In the genomic region with DNA sequence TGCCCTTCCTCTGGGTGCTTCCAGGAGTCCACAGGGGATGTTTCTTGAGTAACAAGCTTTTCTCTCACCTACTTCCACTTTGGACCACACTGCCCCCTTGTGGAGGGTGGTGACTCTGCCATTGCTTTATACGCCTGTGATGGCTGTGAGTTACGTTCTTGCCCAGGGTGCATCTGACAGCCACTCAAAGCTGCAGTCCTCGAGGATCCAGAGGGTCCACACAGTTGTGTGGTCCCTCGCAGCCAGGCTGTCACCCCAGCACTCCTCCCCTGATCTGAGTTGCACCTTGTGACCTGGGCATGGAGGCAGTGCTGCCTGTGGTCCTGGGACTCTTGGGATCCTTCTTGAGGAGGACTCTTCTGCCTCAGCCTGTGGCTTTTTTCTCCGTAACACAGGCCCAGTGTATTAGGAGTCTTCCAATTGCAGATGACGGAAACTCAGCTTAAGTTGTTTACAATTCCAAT, we compare ENCODE assay signal across 8 cellular contexts. TPM values are rescaled to one million over a fixed set of nuclear protein-coding genes. Genes with fewer than 3 reads are reported as not detected.
DNase-seq lines count a peak whose midpoint lies in the region; ATAC-seq and TF ChIP-seq lines count a peak whose summit lies in the region.

No MANE protein-coding gene starts in this region.

- POLR2A ChIA-PET in HEK293T (lab: Yijun Ruan, JAX) = interaction anchor here (0.6 to 1.4 kb wide), 4 partner anchors 12 to 468 kb away, joined by 3 to 6 read pairs (median 4); partner anchors contain the start of gene CEP70

- CTCF ChIA-PET in HEK293T (lab: Yijun Ruan, JAX) = interaction anchor here (0.5 to 3.8 kb wide), 28 partner anchors 8 to 457 kb away, joined by 3 to 25 read pairs (median 3); partner anchors contain the start of gene CEP70
- CTCF ChIA-PET in activated naive CD4-positive, alpha-beta T cell treated with anti-CD3 and anti-CD28 coated beads, Interleukin-2, amount 10 ng/mL, durations not matched to agents 7 days and 5 days (lab: Charles Lee) = interaction anchor here (0.7 to 6.9 kb wide), 41 partner anchors 8 to 742 kb away, joined by 3 to 70 read pairs (median 5); partner anchors contain the start of genes CEP70 and ESYT3

- no peak overlapping the region for H3K27ac Mint-ChIP-seq in activated naive CD4-positive, alpha-beta T cell treated with anti-CD3 and anti-CD28 coated beads, Interleukin-2, amount 10 ng/mL, durations not matched to agents 7 days and 5 days

- ATAC-seq in SK-N-SH treated with all-trans-retinoic acid at 6 μM for 48 hours (peak; percentile 82), Right ventricle myocardium superior (ENCODE audit: poor library complexity) (peak; percentile 81)

- peaks cover 29% of the 10 kb centered on the region for H3K27me3 Mint-ChIP-seq in activated naive CD4-positive, alpha-beta T cell treated with anti-CD3 and anti-CD28 coated beads, Interleukin-2, amount 10 ng/mL, durations not matched to agents 7 days and 5 days

- no peaks in the 10 kb centered on the region for H3K27me3 ChIP-seq in GM06990 (replicated peaks; ENCODE audit: control insufficient read depth, insufficient read depth, low read length)

- H3K9me3 Mint-ChIP-seq in activated naive CD4-positive, alpha-beta T cell treated with anti-CD3 and anti-CD28 coated beads, Interleukin-2, amount 10 ng/mL, durations not matched to agents 7 days and 5 days = no peaks in the 10 kb centered on the region

- DNase-seq in GM06990 (ENCODE audit: extremely low read depth, insufficient read length) (no peak), HEK293T (ENCODE audit: extremely low spot score) (peak; percentile 79), NB4 (ENCODE audit: low read depth) (peak; percentile 89), Right ventricle myocardium superior (peak; percentile 84), pulmonary artery endothelial cell (ENCODE audit: low read depth, low spot score) (peak; percentile 53), cerebellum (ENCODE audit: low spot score) (no peak)
- peak; percentile 89 for DNase-seq in activated naive CD4-positive, alpha-beta T cell treated with anti-CD3 and anti-CD28 coated beads, Interleukin-2, amount 10 ng/mL, durations not matched to agents 7 days and 5 days

- H3K36me3 Mint-ChIP-seq in activated naive CD4-positive, alpha-beta T cell treated with anti-CD3 and anti-CD28 coated beads, Interleukin-2, amount 10 ng/mL, durations not matched to agents 7 days and 5 days = no peaks in the 10 kb centered on the region

- no peaks in the 10 kb centered on the region for H3K4me1 Mint-ChIP-seq in activated naive CD4-positive, alpha-beta T cell treated with anti-CD3 and anti-CD28 coated beads, Interleukin-2, amount 10 ng/mL, durations not matched to agents 7 days and 5 days

- intact Hi-C loops in Right ventricle myocardium superior (cut with DNase I) = no loop called here

- H3K36me3 ChIP-seq in GM06990 (ENCODE audit: control insufficient read depth, insufficient read depth, low read length) = no peaks in the 10 kb centered on the region

- peak; percentile 79 for TF ChIP-seq CTCF in GM06990 (IDR thresholded peaks at IDR 0.05; ENCODE audit: insufficient read depth, low read length, poor library complexity, severe bottlenecking)
- peak; percentile 91 for TF ChIP-seq CTCF in NB4 (IDR thresholded peaks at IDR 0.05; ENCODE audit: low read depth, low read length)

- H3K4me3 ChIP-seq in GM06990 (replicated peaks; ENCODE audit: low read depth, low read length) (no peak overlapping the region), NB4 (ENCODE audit: low read depth, low read length) (no peak overlapping the region)

- H3K4me3 Mint-ChIP-seq in activated naive CD4-positive, alpha-beta T cell treated with anti-CD3 and anti-CD28 coated beads, Interleukin-2, amount 10 ng/mL, durations not matched to agents 7 days and 5 days = no peak overlapping the region

- no peak for TF ChIP-seq POLR2A in NB4 (IDR thresholded peaks at IDR 0.05; ENCODE audit: extremely low read depth, insufficient read length)

TF ChIP-seq in HEK293T, 16 proteins besides CTCF, POLR2A, EP300 and RAD21:
- TF ChIP-seq SUZ12 (IDR thresholded peaks at IDR 0.05) (no peak), PKNOX1 (IDR thresholded peaks at IDR 0.05) (peak; percentile 74; the same call in 1 of the 2 replicates)

TF ChIP-seq in SK-N-SH treated with all-trans-retinoic acid at 6 μM for 48 hours, 23 proteins besides CTCF, POLR2A, EP300 and RAD21:
- TF ChIP-seq TOX (CRISPR knock-in tag; IDR thresholded peaks at IDR 0.05; ENCODE audit: borderline replicate concordance) = no peak
- TF ChIP-seq SNAI2 (CRISPR knock-in tag; IDR thresholded peaks at IDR 0.05) = no peak
- no peak for TF ChIP-seq TCF4 (CRISPR knock-in tag; IDR thresholded peaks at IDR 0.05; ENCODE audit: borderline replicate concordance)
- TF ChIP-seq, protein P1, sequence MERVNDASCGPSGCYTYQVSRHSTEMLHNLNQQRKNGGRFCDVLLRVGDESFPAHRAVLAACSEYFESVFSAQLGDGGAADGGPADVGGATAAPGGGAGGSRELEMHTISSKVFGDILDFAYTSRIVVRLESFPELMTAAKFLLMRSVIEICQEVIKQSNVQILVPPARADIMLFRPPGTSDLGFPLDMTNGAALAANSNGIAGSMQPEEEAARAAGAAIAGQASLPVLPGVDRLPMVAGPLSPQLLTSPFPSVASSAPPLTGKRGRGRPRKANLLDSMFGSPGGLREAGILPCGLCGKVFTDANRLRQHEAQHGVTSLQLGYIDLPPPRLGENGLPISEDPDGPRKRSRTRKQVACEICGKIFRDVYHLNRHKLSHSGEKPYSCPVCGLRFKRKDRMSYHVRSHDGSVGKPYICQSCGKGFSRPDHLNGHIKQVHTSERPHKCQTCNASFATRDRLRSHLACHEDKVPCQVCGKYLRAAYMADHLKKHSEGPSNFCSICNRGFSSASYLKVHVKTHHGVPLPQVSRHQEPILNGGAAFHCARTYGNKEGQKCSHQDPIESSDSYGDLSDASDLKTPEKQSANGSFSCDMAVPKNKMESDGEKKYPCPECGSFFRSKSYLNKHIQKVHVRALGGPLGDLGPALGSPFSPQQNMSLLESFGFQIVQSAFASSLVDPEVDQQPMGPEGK (CRISPR knock-in tag; IDR thresholded peaks at IDR 0.05; ENCODE audit: borderline replicate concordance) = no peak
- TF ChIP-seq ARNTL (CRISPR knock-in tag; IDR thresholded peaks at IDR 0.05; ENCODE audit: borderline replicate concordance, low read depth) = no peak
- TF ChIP-seq GLIS3 (CRISPR knock-in tag; IDR thresholded peaks at IDR 0.05) = no peak
- TF ChIP-seq RARB (CRISPR knock-in tag; IDR thresholded peaks at IDR 0.05) = no peak
- no peak for TF ChIP-seq ZFP30 (CRISPR knock-in tag; IDR thresholded peaks at IDR 0.05)
- TF ChIP-seq, protein P2, sequence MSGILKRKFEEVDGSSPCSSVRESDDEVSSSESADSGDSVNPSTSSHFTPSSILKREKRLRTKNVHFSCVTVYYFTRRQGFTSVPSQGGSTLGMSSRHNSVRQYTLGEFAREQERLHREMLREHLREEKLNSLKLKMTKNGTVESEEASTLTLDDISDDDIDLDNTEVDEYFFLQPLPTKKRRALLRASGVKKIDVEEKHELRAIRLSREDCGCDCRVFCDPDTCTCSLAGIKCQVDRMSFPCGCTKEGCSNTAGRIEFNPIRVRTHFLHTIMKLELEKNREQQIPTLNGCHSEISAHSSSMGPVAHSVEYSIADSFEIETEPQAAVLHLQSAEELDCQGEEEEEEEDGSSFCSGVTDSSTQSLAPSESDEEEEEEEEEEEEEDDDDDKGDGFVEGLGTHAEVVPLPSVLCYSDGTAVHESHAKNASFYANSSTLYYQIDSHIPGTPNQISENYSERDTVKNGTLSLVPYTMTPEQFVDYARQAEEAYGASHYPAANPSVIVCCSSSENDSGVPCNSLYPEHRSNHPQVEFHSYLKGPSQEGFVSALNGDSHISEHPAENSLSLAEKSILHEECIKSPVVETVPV (CRISPR knock-in tag; IDR thresholded peaks at IDR 0.05) = no peak
- TF ChIP-seq ZFP3 (CRISPR knock-in tag; IDR thresholded peaks at IDR 0.05) = no peak
TF ChIP-seq in SK-N-SH treated with all-trans-retinoic acid at 6 μM for 48 hours: peak in this region for 0.

RNA-seq across cellular contexts. Expression of gene FOXL2, which starts 23.4 kb away (rescaled TPM):
- not detected for total RNA-seq in Right ventricle myocardium superior
- 0.07 TPM in 2 replicates for total RNA-seq in pulmonary artery endothelial cell
- 0.45 TPM for total RNA-seq in cerebellum

RNA-seq across cellular contexts. Expression of gene FOXL2NB, which starts 23.5 kb away (rescaled TPM):
- total RNA-seq in Right ventricle myocardium superior = not detected
- total RNA-seq in pulmonary artery endothelial cell = 0.04 TPM in 1 of 2 replicates, not detected in the other
- total RNA-seq in cerebellum = 1.9 TPM

Comparison
In these comparisons a context has a peak if more than half of its experiments do, and no peak if none do; other contexts are left out.
1. DNase-seq: peak in HEK293T (single experiment), NB4 (single experiment), activated naive CD4-positive, alpha-beta T cell treated with anti-CD3 and anti-CD28 coated beads, Interleukin-2, amount 10 ng/mL, durations not matched to agents 7 days and 5 days (single experiment), Right ventricle myocardium superior (single experiment) and pulmonary artery endothelial cell (single experiment); none in GM06990 (single experiment) and cerebellum (single experiment).